Comparison of ENCODE assay signal across 18 cellular contexts in genomic region chr7:1915326-1915725, GRCh38.
"Had no signal": no experiment of that assay in that cellular context is flagged by ENCODE, and none has a peak within 500 bp of the region (broad histone marks: within the 10 kb centered on the region; RNA-seq: fewer than 3 reads in every experiment).

No MANE protein-coding gene starts in this region.

- H3K27ac Mint-ChIP-seq: mesothelial cell of epicardium had no signal

- H3K27me3 ChIP-seq: heart right ventricle, sigmoid colon had no signal

- H3K9ac ChIP-seq: parathyroid adenoma had no signal

- H3K27ac ChIP-seq: parathyroid adenoma, prostate gland, sigmoid colon, skin epidermis had no signal

- H2AFZ ChIP-seq: parathyroid adenoma had no signal

- H3K36me3 ChIP-seq: heart right ventricle, prostate gland, sigmoid colon had no signal

- H3K9me3 Mint-ChIP-seq: central memory CD8-positive, alpha-beta T cell; mesothelial cell of epicardium; natural killer cell had no signal

- H3K4me1 ChIP-seq: parathyroid adenoma, prostate gland had no signal

- H3K36me3 Mint-ChIP-seq: mesothelial cell of epicardium, natural killer cell had no signal

- ATAC-seq: esophagus mucosa, heart right ventricle, left colon, natural killer cell had no signal

- H3K9me3 ChIP-seq: heart right ventricle, prostate gland, sigmoid colon had no signal

- DNase-seq: cortex of kidney; effector memory CD4-positive, alpha-beta T cell; hypothalamus; left colon; natural killer cell; sigmoid colon; stimulated activated CD4-positive, alpha-beta T cell treated with anti-CD3 and anti-CD28 coated beads, Interleukin-12 subunit alpha, Interleukin-12 subunit beta, amount 100 ng/mL, for 4 hours; stimulated activated naive CD4-positive, alpha-beta T cell treated with Interleukin-2 at 50 U/mL for 16 hours had no signal

- H3K4me3 Mint-ChIP-seq: central memory CD8-positive, alpha-beta T cell; mesothelial cell of epicardium; natural killer cell had no signal

- FAIRE-seq: endometrium, frontal cortex, keratinocyte had no signal

- H3K79me2 ChIP-seq: parathyroid adenoma had no signal

- H3K27me3 Mint-ChIP-seq: central memory CD8-positive, alpha-beta T cell had no signal

- H3K4me3 ChIP-seq: heart right ventricle, prostate gland, sigmoid colon, skin epidermis had no signal
